ENCODE assay signal across 24 cellular contexts in the genomic region with DNA sequence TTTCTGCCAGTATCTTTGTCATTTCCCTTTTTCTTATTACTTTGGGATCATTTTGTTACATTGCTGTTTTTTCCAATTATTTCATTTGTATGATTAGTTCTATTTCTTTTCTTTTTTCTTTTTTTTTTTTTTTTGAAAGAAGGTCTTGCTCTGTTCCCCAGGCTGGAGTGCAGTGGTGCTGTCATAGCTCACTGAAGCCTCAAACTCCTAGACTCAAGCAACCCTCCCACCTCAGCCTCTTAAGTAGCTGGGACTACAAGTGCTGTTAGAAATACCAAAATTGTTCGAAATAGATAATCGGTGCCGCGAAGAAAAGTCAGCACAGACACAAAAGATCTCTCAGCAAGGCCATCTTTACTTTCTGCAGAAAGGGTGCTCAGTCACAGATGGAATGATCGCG. TPM values are rescaled to one million over a fixed set of nuclear protein-coding genes. Genes with fewer than 3 reads are reported as not detected.
DNase-seq lines count a peak whose midpoint lies in the region; ATAC-seq, FAIRE-seq and TF ChIP-seq lines count a peak whose summit lies in the region.
"Had no signal": no experiment of that assay in that cellular context is flagged by ENCODE, and none has a peak within 500 bp of the region (broad histone marks: within the 10 kb centered on the region; RNA-seq: fewer than 3 reads in every experiment).

No MANE protein-coding gene starts in this region.

- H4K20me1 ChIP-seq in K562 (replicated peaks; ENCODE audit: control insufficient read depth, insufficient read depth, low read length) (no peaks in the 10 kb centered on the region; the same call in 1 of the 2 replicates), hepatocyte (ENCODE audit: insufficient read depth, poor library complexity, severe bottlenecking) (no peaks in the 10 kb centered on the region)

- POLR2A ChIA-PET in K562 (lab: Yijun Ruan, JAX) = interaction anchor here (0.6 to 1.0 kb wide), 4 partner anchors 10 to 427 kb away, joined by 3 read pairs; no protein-coding TSS in a partner anchor

- H3K27me3 ChIP-seq in K562 (ENCODE audit: control insufficient read depth in 2 of 2, insufficient read depth in 2 of 2, low read length in 2 of 2) (peaks cover 24 to 38% of the 10 kb centered on the region in 2 experiments), hepatocyte (no peaks in the 10 kb centered on the region), sigmoid colon (no peaks in the 10 kb centered on the region), tibial artery (no peaks in the 10 kb centered on the region)

- in situ Hi-C loops in K562 (cut with MboI) = no loop called here

- TF ChIP-seq POLR2A in K562 (conservative IDR thresholded peaks at IDR 0.05) (no peak), sigmoid colon (IDR thresholded peaks at IDR 0.05) (no peak)

- CTCF ChIA-PET in K562 (lab: Yijun Ruan, JAX; ENCODE audit: low intra/inter-chr PET ratio) = no interaction called here

- no peak overlapping the region for H3K9ac ChIP-seq in K562 (ENCODE audit: insufficient read depth in 1 of 2, low read depth in 2 of 2, low read length in 2 of 2)

- H3K36me3 ChIP-seq in K562 (ENCODE audit: control insufficient read depth, insufficient read depth, low read length) = no peaks in the 10 kb centered on the region
- H3K36me3 ChIP-seq in hepatocyte (replicated peaks; ENCODE audit: insufficient read depth, low read depth) = no peaks in the 10 kb centered on the region
- no peaks in the 10 kb centered on the region for H3K36me3 ChIP-seq in sigmoid colon
- H3K36me3 ChIP-seq in tibial artery = no peaks in the 10 kb centered on the region
- H3K36me3 ChIP-seq: HAP-1 had no signal

- H3K9me3 ChIP-seq in K562 (replicated peaks; ENCODE audit: control insufficient read depth, insufficient read depth, low read depth, low read length) = no peaks in the 10 kb centered on the region; the same call in 1 of the 2 replicates
- no peaks in the 10 kb centered on the region for H3K9me3 ChIP-seq in hepatocyte (ENCODE audit: low read depth)
- no peaks in the 10 kb centered on the region for H3K9me3 ChIP-seq in sigmoid colon
- no peaks in the 10 kb centered on the region for H3K9me3 ChIP-seq in tibial artery
- H3K9me3 ChIP-seq: Caco-2, HAP-1 had no signal

- intact Hi-C loops in K562 (cut with micrococcal nuclease) = no loop called here
- intact Hi-C loops in sigmoid colon (cut with DNase I) = no loop called here
- intact Hi-C loops in tibial artery (cut with DNase I; ENCODE audit: low total_unique reads) = no loop called here

- H2AFZ ChIP-seq in K562 (ENCODE audit: low read depth, low read length) (no peak overlapping the region), hepatocyte (no peak overlapping the region)
- H2AFZ ChIP-seq: GM23338 had no signal

- BruUV-seq in K562 (replicated peaks; lab: Mats Ljungman, UMichigan) = no TSS peak

- peaks cover 0 to 8% of the 10 kb centered on the region in 2 experiments; a peak in 1 of 5 replicates for H3K4me1 ChIP-seq in K562 (replicated peaks in 1 of 2; ENCODE audit: control insufficient read depth in 2 of 2, insufficient read depth in 2 of 2, low read length in 2 of 2)
- H3K4me1 ChIP-seq in hepatocyte (ENCODE audit: insufficient read depth) = peaks cover 28% of the 10 kb centered on the region
- peaks cover 0 to 56% (median 38%) of the 10 kb centered on the region in 4 donors for H3K4me1 ChIP-seq in sigmoid colon
- peaks cover 0 to 85% (median 62%) of the 10 kb centered on the region in 4 donors for H3K4me1 ChIP-seq in tibial artery
- H3K4me1 ChIP-seq: Caco-2, HAP-1 had no signal

- H3K79me2 ChIP-seq in K562 (ENCODE audit: control insufficient read depth, insufficient read depth, low read length) (no peaks in the 10 kb centered on the region), hepatocyte (no peaks in the 10 kb centered on the region)

- H3K27ac ChIP-seq in K562 (ENCODE audit: extremely low read depth, low read depth, low read length) (no peak overlapping the region), hepatocyte (peak overlapping the region; percentile 9), sigmoid colon (peak overlapping the region in 3 of 4 donors; percentile 80 to 88 (median 84)), tibial artery (peak overlapping the region; percentile 85 to 89)
- H3K27ac ChIP-seq: C4-2B, HL-60 had no signal

- no peaks in the 10 kb centered on the region for H3K9me1 ChIP-seq in K562 (ENCODE audit: control insufficient read depth, insufficient read depth, low read length)

- TF ChIP-seq RAD21 in K562 (CRISPR knock-in tag; conservative IDR thresholded peaks at IDR 0.05 in 1 of 2, IDR thresholded peaks at IDR 0.05 in 1 of 2) = no peak

- DNase-seq in K562 (ENCODE audit: extremely low read depth in 1 of 4, low spot score in 3 of 4) (no peak), hepatocyte (ENCODE audit: low spot score) (no peak), sigmoid colon (no peak), tibial artery (no peak), SW 1271 (lab: John Stamatoyannopoulos, UW) (no peak), midbrain (lab: John Stamatoyannopoulos, UW) (no peak), NCI-H1092 (lab: John Stamatoyannopoulos, UW) (no peak)
- DNase-seq: Caco-2; CD8-positive, alpha-beta T cell; NCI-H1105; NCI-H1436 treated with DMSO at 0.1 percent for 48 hours; NCI-H187 treated with DMSO at 0.1 percent for 48 hours; NCI-H2171 treated with DMSO at 0.1 percent for 48 hours; NCI-H345; NCI-H774; SIG-M5 had no signal

- TF ChIP-seq CTCF in K562 (IDR thresholded peaks at IDR 0.05 in 2 of 3, conservative IDR thresholded peaks at IDR 0.05 in 1 of 3; ENCODE audit: insufficient read depth in 2 of 3, low read depth in 1 of 3, low read length in 3 of 3) (no peak), hepatocyte (IDR thresholded peaks at IDR 0.05; ENCODE audit: poor library complexity) (no peak), sigmoid colon (IDR thresholded peaks at IDR 0.05) (no peak), tibial artery (IDR thresholded peaks at IDR 0.05) (no peak)

- ATAC-seq in K562 = no peak
- no peak for ATAC-seq in HG02884 (IDR thresholded peaks at IDR 0.05; ENCODE audit: unreplicated experiment)
- ATAC-seq: CD8-positive, alpha-beta T cell had no signal

- no peak overlapping the region for H3K4me3 ChIP-seq in K562
- H3K4me3 ChIP-seq in hepatocyte = no peak overlapping the region
- H3K4me3 ChIP-seq in sigmoid colon = no peak overlapping the region
- no peak overlapping the region for H3K4me3 ChIP-seq in tibial artery
- H3K4me3 ChIP-seq: GM23338, HAP-1 had no signal

- H3K4me2 ChIP-seq in K562 (ENCODE audit: insufficient read depth, low read length) (no peak overlapping the region), hepatocyte (no peak overlapping the region)
- H3K4me2 ChIP-seq: GM23338 had no signal

- no peaks in the 10 kb centered on the region for H3K9me2 ChIP-seq in hepatocyte (replicated peaks; ENCODE audit: insufficient read depth)

- WGBS in K562 (ENCODE audit: insufficient coverage, low coverage, missing lambda C conversion rate) = 1% methylated on average over 6 of the region's 6 CpGs
- WGBS in hepatocyte (ENCODE audit: low lambda C conversion rate, missing lambda C conversion rate) = 84% methylated on average over 6 of the region's 6 CpGs
- WGBS in sigmoid colon, 2 donors = 88 to 95% methylated on average over 6 of the region's 6 CpGs

- TF ChIP-seq EP300 in K562 (IDR thresholded peaks at IDR 0.05; ENCODE audit: low read length) (no peak), sigmoid colon (IDR thresholded peaks at IDR 0.05) (no peak)

- FAIRE-seq in K562 (lab: Jason Lieb, UNC) = no peak
- FAIRE-seq: G401.6, RCC 7860 had no signal

TF ChIP-seq in K562, 482 proteins besides CTCF, POLR2A, EP300 and RAD21:
- TF ChIP-seq ZNF512 (tag; IDR thresholded peaks at IDR 0.05) (peak; percentile 41; the same call in 1 of the 2 replicates), ZNF589 (CRISPR knock-in tag; IDR thresholded peaks at IDR 0.05; ENCODE audit: low read depth) (no peak), ZNF274 (IDR thresholded peaks at IDR 0.05; ENCODE audit: borderline replicate concordance, low read depth, low read length) (no peak)
TF ChIP-seq in K562: peak in this region for 1.

RNA-seq across cellular contexts. Expression of gene COL6A1, which starts 26.6 kb away (rescaled TPM):
- total RNA-seq in K562 (2011; cell fraction: chromatin; rRNA removed; ENCODE audit: low replicate concordance) = 0.32 and 1.5 TPM in 2 replicates
- 1.7 and 3.8 TPM in 2 replicates for total RNA-seq in K562 (2011; cell fraction: nucleolus; rRNA removed)
- 1.2 and 1.4 TPM in 2 replicates for total RNA-seq in K562 (2011; cell fraction: nucleoplasm; rRNA removed)
- total RNA-seq in K562 (2014; rRNA removed) = 0.14 and 0.53 TPM in 2 replicates
- 0.13 TPM in 1 of 2 replicates, not detected in the other for total RNA-seq in K562 (2014; rRNA removed; fragmentation: Illumina TruSeq; extraction: Trizol)
- 0.04 and 0.14 TPM in 2 replicates for total RNA-seq in K562 (2015; rRNA removed; fragmentation: Illumina TruSeq; extraction: Trizol)
- 1.2 and 1.3 TPM in 2 replicates for total RNA-seq in K562 (2021)
- 0.10 and 0.39 TPM in 2 replicates for polyA plus RNA-seq in K562 (2011; rRNA removed)
- 0.21 and 0.48 TPM in 2 replicates for polyA plus RNA-seq in K562 (2011; cell fraction: cytosol; rRNA removed)
- polyA plus RNA-seq in K562 (2011; cell fraction: nucleus; rRNA removed) = 3.8 and 4.4 TPM in 2 replicates
- 0.57 and 1.5 TPM in 2 replicates for polyA plus RNA-seq in K562 (2012)
- 0.07 and 0.21 TPM in 2 replicates for polyA plus RNA-seq in K562 (2014; fragmentation: Illumina TruSeq; extraction: Trizol)
- polyA plus RNA-seq in K562 (2014; fragmentation: Nextera tagmentation; extraction: Ambion mirVana) = not detected
- polyA plus RNA-seq in K562 (2014; rRNA removed) = 0.50 and 0.76 TPM in 2 replicates
- not detected in 2 replicates for polyA minus RNA-seq in K562 (2011; rRNA and poly(A)+ RNA removed)
- polyA minus RNA-seq in K562 (2011; cell fraction: cytosol; rRNA and poly(A)+ RNA removed) = 1.5 TPM in 1 of 2 replicates, not detected in the other
- 0.40 and 1.2 TPM in 2 replicates for polyA minus RNA-seq in K562 (2011; cell fraction: nucleus; rRNA and poly(A)+ RNA removed)
- total RNA-seq in hepatocyte = 193 and 296 TPM in 2 replicates
- polyA plus RNA-seq in hepatocyte = 592 and 616 TPM in 2 replicates
- 1,000 to 10,000 TPM in 2 of 4 donors, 100 to 1,000 TPM in 2; 622 to 1,755 (median 1,184) TPM for total RNA-seq in sigmoid colon
- 100 to 1,000 TPM in 1 of 3 donors, 10 to 100 TPM in 2; 14.3 to 131 (median 28.2) TPM for polyA plus RNA-seq in sigmoid colon
- polyA plus RNA-seq: IgD-negative memory B cell had no signal

Comparison
In these comparisons a context has a peak if more than half of its experiments do, and no peak if none do; other contexts are left out.
1. RNA of gene COL6A1, which starts 26.6 kb away (total RNA-seq): 622 to 1,755 TPM in sigmoid colon and 193 to 296 TPM in hepatocyte; 0.04 to 3.8 TPM in K562; every median in the first group is over 10 times any median in the second.